In the genomic region with DNA sequence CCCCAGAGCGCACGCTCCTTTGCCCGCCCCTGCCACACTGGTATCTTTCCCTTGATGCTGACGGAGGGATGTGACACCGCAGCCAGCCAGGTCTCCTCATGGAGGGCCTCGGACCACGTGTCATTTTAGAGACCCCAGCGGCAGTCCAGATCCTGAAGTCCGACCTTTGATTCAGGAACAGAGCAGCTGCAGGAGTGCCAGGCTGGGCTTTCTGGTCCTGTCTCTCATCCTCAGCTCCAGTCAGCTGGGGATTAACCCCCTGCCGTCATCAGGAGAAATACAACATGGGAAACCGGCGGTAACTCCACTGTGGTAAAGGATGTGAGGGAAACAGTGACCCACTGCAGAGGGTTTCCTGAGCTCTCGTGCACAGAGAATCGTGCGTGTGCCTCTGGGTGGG, we compare ENCODE assay signal across 11 cellular contexts.
DNase-seq lines count a peak whose midpoint lies in the region; TF ChIP-seq lines count a peak whose summit lies in the region.
"Had no signal": no experiment of that assay in that cellular context is flagged by ENCODE, and none has a peak within 500 bp of the region (broad histone marks: within the 10 kb centered on the region; RNA-seq: fewer than 3 reads in every experiment).

No MANE protein-coding gene starts in this region.

- peaks cover 55% of the 10 kb centered on the region for H3K4me1 Mint-ChIP-seq in activated naive CD4-positive, alpha-beta T cell treated with anti-CD3 and anti-CD28 coated beads, Interleukin-2, amount 10 ng/mL, durations not matched to agents 7 days and 5 days
- peaks cover 60% of the 10 kb centered on the region for H3K4me1 Mint-ChIP-seq in stimulated activated naive CD8-positive, alpha-beta T cell treated with anti-CD3 and anti-CD28 coated beads, Interleukin-15, Interleukin-2, amounts not matched to agents 100 ng/mL and 50 ng/mL, for 24 hours (ENCODE audit: low read depth)

- no peak overlapping the region for H3K4me3 ChIP-seq in OCI-LY3 (ENCODE audit: low read length)
- H3K4me3 ChIP-seq in effector memory CD4-positive, alpha-beta T cell (ENCODE audit: insufficient read depth, low read depth, low read length, poor library complexity, severe bottlenecking) = peak overlapping the region; percentile 1
- no peak overlapping the region for H3K4me3 ChIP-seq in coronary artery
- H3K4me3 ChIP-seq: K562 had no signal

- peaks cover 4% of the 10 kb centered on the region for H3K36me3 Mint-ChIP-seq in activated naive CD4-positive, alpha-beta T cell treated with anti-CD3 and anti-CD28 coated beads, Interleukin-2, amount 10 ng/mL, durations not matched to agents 7 days and 5 days
- H3K36me3 Mint-ChIP-seq in stimulated activated naive CD8-positive, alpha-beta T cell treated with anti-CD3 and anti-CD28 coated beads, Interleukin-15, Interleukin-2, amounts not matched to agents 100 ng/mL and 50 ng/mL, for 24 hours (ENCODE audit: low read depth) = no peaks in the 10 kb centered on the region

- H3K27me3 Mint-ChIP-seq in activated naive CD4-positive, alpha-beta T cell treated with anti-CD3 and anti-CD28 coated beads, Interleukin-2, amount 10 ng/mL, durations not matched to agents 7 days and 5 days = no peaks in the 10 kb centered on the region
- H3K27me3 Mint-ChIP-seq in stimulated activated naive CD8-positive, alpha-beta T cell treated with anti-CD3 and anti-CD28 coated beads, Interleukin-15, Interleukin-2, amounts not matched to agents 100 ng/mL and 50 ng/mL, for 24 hours = no peaks in the 10 kb centered on the region

- H3K9ac ChIP-seq in OCI-LY3 (ENCODE audit: low read length) = peak overlapping the region; percentile 51; the same call in 1 of the 2 replicates

- peak overlapping the region; percentile 67 for H3K4me2 ChIP-seq in OCI-LY3 (ENCODE audit: low read length)

- no peaks in the 10 kb centered on the region for H4K20me1 ChIP-seq in OCI-LY3 (ENCODE audit: insufficient read depth, low read length)

- no peaks in the 10 kb centered on the region for H3K36me3 ChIP-seq in OCI-LY3 (replicated peaks; ENCODE audit: low read depth, low read length)
- no peaks in the 10 kb centered on the region for H3K36me3 ChIP-seq in effector memory CD4-positive, alpha-beta T cell (ENCODE audit: control insufficient read depth, insufficient read depth, low read length)

- no peak overlapping the region for H2AFZ ChIP-seq in OCI-LY3 (ENCODE audit: low read depth, low read length)

- TF ChIP-seq CTCF in OCI-LY3 (IDR thresholded peaks at IDR 0.05; ENCODE audit: low read depth, low read length) (no peak), coronary artery (IDR thresholded peaks at IDR 0.05) (no peak)

- H3K27ac Mint-ChIP-seq in activated naive CD4-positive, alpha-beta T cell treated with anti-CD3 and anti-CD28 coated beads, Interleukin-2, amount 10 ng/mL, durations not matched to agents 7 days and 5 days = peak overlapping the region; percentile 96
- H3K27ac Mint-ChIP-seq in stimulated activated naive CD8-positive, alpha-beta T cell treated with anti-CD3 and anti-CD28 coated beads, Interleukin-15, Interleukin-2, amounts not matched to agents 100 ng/mL and 50 ng/mL, for 24 hours = peak overlapping the region; percentile 95

- DNase-seq in activated naive CD4-positive, alpha-beta T cell treated with anti-CD3 and anti-CD28 coated beads, Interleukin-2, amount 10 ng/mL, durations not matched to agents 7 days and 5 days = no peak
- DNase-seq in activated naive CD4-positive, alpha-beta T cell (lab: John Stamatoyannopoulos, UW) = no peak
- DNase-seq in effector memory CD4-positive, alpha-beta T cell = no peak
- DNase-seq in MV-4-11 (lab: John Stamatoyannopoulos, UW) = no peak
- DNase-seq in coronary artery (ENCODE audit: low spot score) = no peak
- DNase-seq in NCI-H2029 treated with DMSO at 0.1 percent for 48 hours (lab: John Stamatoyannopoulos, UW) = no peak
- DNase-seq: foreskin melanocyte, NCI-H2227 treated with DMSO at 0.1 percent for 48 hours had no signal

- H3K4me3 Mint-ChIP-seq in activated naive CD4-positive, alpha-beta T cell treated with anti-CD3 and anti-CD28 coated beads, Interleukin-2, amount 10 ng/mL, durations not matched to agents 7 days and 5 days = peak overlapping the region; percentile 68
- H3K4me3 Mint-ChIP-seq in stimulated activated naive CD8-positive, alpha-beta T cell treated with anti-CD3 and anti-CD28 coated beads, Interleukin-15, Interleukin-2, amounts not matched to agents 100 ng/mL and 50 ng/mL, for 24 hours = peak overlapping the region; percentile 77

- CTCF ChIA-PET in activated naive CD4-positive, alpha-beta T cell treated with anti-CD3 and anti-CD28 coated beads, Interleukin-2, amount 10 ng/mL, durations not matched to agents 7 days and 5 days (lab: Charles Lee) = interaction anchor here (1.5 kb wide), 1 partner anchor 145 kb away, joined by 6 read pairs; no protein-coding TSS in a partner anchor

- H3K79me2 ChIP-seq in OCI-LY3 (ENCODE audit: low read length) = peaks cover 6% of the 10 kb centered on the region; the same call in 1 of the 2 replicates

- H3K9me3 Mint-ChIP-seq in activated naive CD4-positive, alpha-beta T cell treated with anti-CD3 and anti-CD28 coated beads, Interleukin-2, amount 10 ng/mL, durations not matched to agents 7 days and 5 days = no peaks in the 10 kb centered on the region
- no peaks in the 10 kb centered on the region for H3K9me3 Mint-ChIP-seq in stimulated activated naive CD8-positive, alpha-beta T cell treated with anti-CD3 and anti-CD28 coated beads, Interleukin-15, Interleukin-2, amounts not matched to agents 100 ng/mL and 50 ng/mL, for 24 hours

- H3K9me3 ChIP-seq in OCI-LY3 (ENCODE audit: insufficient read depth, low read length) = no peaks in the 10 kb centered on the region
- no peaks in the 10 kb centered on the region for H3K9me3 ChIP-seq in effector memory CD4-positive, alpha-beta T cell (ENCODE audit: control insufficient read depth, low read length)

- H3K27me3 ChIP-seq in OCI-LY3 (ENCODE audit: low read depth, low read length) = no peaks in the 10 kb centered on the region
- H3K27me3 ChIP-seq in effector memory CD4-positive, alpha-beta T cell (replicated peaks; ENCODE audit: control insufficient read depth, insufficient read depth, low read length, poor library complexity, severe bottlenecking) = no peaks in the 10 kb centered on the region

- H3K27ac ChIP-seq in OCI-LY3 (ENCODE audit: low read length) (peak overlapping the region; percentile 71), coronary artery (no peak overlapping the region)
- H3K27ac ChIP-seq in effector memory CD4-positive, alpha-beta T cell (ENCODE audit: insufficient read depth, low read length, poor library complexity, severe bottlenecking) = peak overlapping the region; percentile 57

- peaks cover 61% of the 10 kb centered on the region for H3K4me1 ChIP-seq in OCI-LY3 (ENCODE audit: low read length)
- peaks cover 19% of the 10 kb centered on the region for H3K4me1 ChIP-seq in effector memory CD4-positive, alpha-beta T cell (ENCODE audit: control insufficient read depth, insufficient read depth, low read length, poor library complexity, severe bottlenecking)

Comparison
In these comparisons a context has a peak if more than half of its experiments do, and no peak if none do; other contexts are left out.
1. H3K27ac ChIP-seq: peak in OCI-LY3 (single experiment) and effector memory CD4-positive, alpha-beta T cell (single experiment); none in coronary artery (0 of 2).